17 cellular contexts compared by ENCODE assay signal in genomic region chr3:117630885-117631284, GRCh38.
DNase-seq lines count a peak whose midpoint lies in the region; ATAC-seq, FAIRE-seq and TF ChIP-seq lines count a peak whose summit lies in the region.
"Had no signal": no experiment of that assay in that cellular context is flagged by ENCODE, and none has a peak within 500 bp of the region (broad histone marks: within the 10 kb centered on the region; RNA-seq: fewer than 3 reads in every experiment).

No MANE protein-coding gene starts in this region.

- FAIRE-seq in GM12892 (lab: Jason Lieb, UNC) = no peak
- FAIRE-seq: A204.1, H54 had no signal

- H3K27me3 ChIP-seq in testis = no peaks in the 10 kb centered on the region

- H3K9me3 Mint-ChIP-seq in nephron = no peaks in the 10 kb centered on the region

- no peak overlapping the region for H3K4me3 Mint-ChIP-seq in nephron

- DNase-seq in NCI-H1436 (lab: John Stamatoyannopoulos, UW) (peak; percentile 9), NCI-H1436 treated with DMSO at 0.1 percent for 48 hours (lab: John Stamatoyannopoulos, UW) (no peak), NCI-H69 (lab: John Stamatoyannopoulos, UW) (peak; percentile 52), SK-N-DZ (ENCODE audit: low spot score) (no peak), testis (no peak), GM12892 (ENCODE audit: insufficient read length) (no peak)
- DNase-seq: activated CD4-positive, alpha-beta T cell treated with anti-CD3 and anti-CD28 coated beads for 48 hours; Caco-2; cerebellar nuclear complex; T-helper 1 cell; trophoblast cell had no signal

- no peaks in the 10 kb centered on the region for H3K9me3 ChIP-seq in testis
- H3K9me3 ChIP-seq: Caco-2 had no signal

- peaks cover 4% of the 10 kb centered on the region for H3K27me3 Mint-ChIP-seq in nephron (ENCODE audit: low read depth)

- no peaks in the 10 kb centered on the region for H3K36me3 Mint-ChIP-seq in nephron (ENCODE audit: low read depth)

- no peak overlapping the region for H3K27ac ChIP-seq in testis
- H3K27ac ChIP-seq: skin epidermis had no signal

- no peak for TF ChIP-seq CTCF in nephron (IDR thresholded peaks at IDR 0.05; ENCODE audit: unreplicated experiment in 3 of 3)
- no peak for TF ChIP-seq CTCF in testis (IDR thresholded peaks at IDR 0.05)

- TF ChIP-seq POLR2A in testis (IDR thresholded peaks at IDR 0.05) = no peak
- TF ChIP-seq POLR2A in GM12892 (IDR thresholded peaks at IDR 0.05; ENCODE audit: low read depth, low read length) = no peak

- H3K4me1 ChIP-seq in testis = no peaks in the 10 kb centered on the region
- H3K4me1 ChIP-seq: Caco-2 had no signal

- no peak overlapping the region for H3K4me3 ChIP-seq in testis
- H3K4me3 ChIP-seq: lung, skin epidermis had no signal

- peak; percentile 9 for ATAC-seq in HG03159 (IDR thresholded peaks at IDR 0.05; ENCODE audit: unreplicated experiment)

- no peaks in the 10 kb centered on the region for H3K36me3 ChIP-seq in testis (ENCODE audit: low read depth, missing control alignments)

- peak overlapping the region; percentile 26 to 97 (median 50) for H3K27ac Mint-ChIP-seq in nephron

- intact Hi-C loops in testis (cut with DNase I; ENCODE audit: low total_unique reads) = no loop called here

- WGBS in testis, 2 donors = 82 to 87% methylated on average over 1 of the region's 1 CpG

- peaks cover 48% of the 10 kb centered on the region for H3K4me1 Mint-ChIP-seq in nephron

Comparison
In these comparisons a context has a peak if more than half of its experiments do, and no peak if none do; other contexts are left out.
1. DNase-seq: peak in NCI-H1436 (single experiment) and NCI-H69 (single experiment); none in NCI-H1436 treated with DMSO at 0.1 percent for 48 hours (single experiment), SK-N-DZ (single experiment), testis (single experiment) and GM12892 (single experiment).